In the genomic region with DNA sequence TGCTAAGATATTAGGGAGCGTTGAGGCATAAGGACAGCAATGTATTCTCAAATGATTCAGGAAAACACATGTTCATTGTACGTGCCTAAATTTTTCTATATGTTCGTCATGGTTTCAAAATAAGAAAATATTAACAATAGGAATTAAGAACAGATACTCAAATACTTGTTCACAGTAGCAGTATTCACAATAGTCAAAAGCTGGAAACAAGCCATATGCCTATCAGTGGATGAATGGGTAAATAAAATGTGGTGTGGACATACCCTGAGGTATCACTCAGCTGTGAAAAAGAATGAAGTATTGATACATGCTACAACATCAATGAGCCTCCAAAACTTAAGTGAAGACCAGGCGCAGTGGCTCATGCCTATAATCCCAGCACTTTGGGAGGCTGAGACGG, we compare ENCODE assay signal across 3 cellular contexts.
"Had no signal": no experiment of that assay in that cellular context is flagged by ENCODE, and none has a peak within 500 bp of the region (broad histone marks: within the 10 kb centered on the region; RNA-seq: fewer than 3 reads in every experiment).

No MANE protein-coding gene starts in this region.

- DNase-seq: GDM1, GF-D8 had no signal

- H3K4me3 ChIP-seq: GM12878 had no signal

- ATAC-seq: GM12878 had no signal
